17 cellular contexts compared by ENCODE assay signal in genomic region chr11:78786086-78786485, GRCh38.
"Had no signal": no experiment of that assay in that cellular context is flagged by ENCODE, and none has a peak within 500 bp of the region (broad histone marks: within the 10 kb centered on the region; RNA-seq: fewer than 3 reads in every experiment).

No MANE protein-coding gene starts in this region.

- H3K27me3 Mint-ChIP-seq: brain had no signal

- H3K4me1 Mint-ChIP-seq: activated CD4-positive, alpha-beta T cell treated with anti-CD3 and anti-CD28 coated beads, Interleukin-2, amount 10 ng/mL, durations not matched to agents 24 days and 14 days; activated naive CD8-positive, alpha-beta T cell treated with anti-CD3 and anti-CD28 coated beads for 36 hours; central memory CD8-positive, alpha-beta T cell; stimulated activated memory B cell treated with anti-CD40 and anti-IgM and Interleukin-4, amounts not matched to agents 10 μg/mL and 1 μg/mL and 100 μg/mL, for 72 hours had no signal

- H3K27ac ChIP-seq: parathyroid adenoma had no signal

- H3K27ac Mint-ChIP-seq: activated CD4-positive, alpha-beta T cell treated with anti-CD3 and anti-CD28 coated beads, Interleukin-2, amount 10 ng/mL, durations not matched to agents 24 days and 14 days; activated naive CD8-positive, alpha-beta T cell treated with anti-CD3 and anti-CD28 coated beads for 36 hours; activated T-cell treated with anti-CD3 and anti-CD28 coated beads, Interleukin-2, amount 50 U/mL, for 72 hours; dendritic cell treated with granulocyte-macrophage colony-stimulating factor and Interleukin-4, amounts not matched to agents 40 ng/mL and 50 ng/mL, for 4 days; stimulated activated memory B cell treated with anti-CD40 and anti-IgM and Interleukin-4, amounts not matched to agents 10 μg/mL and 1 μg/mL and 100 μg/mL, for 72 hours; T-helper 2 cell treated with Interferon-gamma antibody and Interleukin-4, amounts not matched to agents 5 μg/mL and 100 μg/mL, for 36 hours had no signal

- H3K4me3 Mint-ChIP-seq: activated CD4-positive, alpha-beta T cell treated with anti-CD3 and anti-CD28 coated beads, Interleukin-2, amount 10 ng/mL, durations not matched to agents 24 days and 14 days; activated naive CD8-positive, alpha-beta T cell treated with anti-CD3 and anti-CD28 coated beads for 36 hours; activated T-cell treated with anti-CD3 and anti-CD28 coated beads, Interleukin-2, amount 50 U/mL, for 72 hours; brain; central memory CD8-positive, alpha-beta T cell; dendritic cell treated with granulocyte-macrophage colony-stimulating factor and Interleukin-4, amounts not matched to agents 40 ng/mL and 50 ng/mL, for 4 days; stimulated activated memory B cell treated with anti-CD40 and anti-IgM and Interleukin-4, amounts not matched to agents 10 μg/mL and 1 μg/mL and 100 μg/mL, for 72 hours; T-helper 2 cell treated with Interferon-gamma antibody and Interleukin-4, amounts not matched to agents 5 μg/mL and 100 μg/mL, for 36 hours had no signal

- H3K36me3 Mint-ChIP-seq: activated naive CD8-positive, alpha-beta T cell treated with anti-CD3 and anti-CD28 coated beads for 36 hours; stimulated activated memory B cell treated with anti-CD40 and anti-IgM and Interleukin-4, amounts not matched to agents 10 μg/mL and 1 μg/mL and 100 μg/mL, for 72 hours had no signal

- H3K9me3 Mint-ChIP-seq: activated CD4-positive, alpha-beta T cell treated with anti-CD3 and anti-CD28 coated beads, Interleukin-2, amount 10 ng/mL, durations not matched to agents 24 days and 14 days; activated naive CD8-positive, alpha-beta T cell treated with anti-CD3 and anti-CD28 coated beads for 36 hours; activated T-cell treated with anti-CD3 and anti-CD28 coated beads, Interleukin-2, amount 50 U/mL, for 72 hours; central memory CD8-positive, alpha-beta T cell; dendritic cell treated with granulocyte-macrophage colony-stimulating factor and Interleukin-4, amounts not matched to agents 40 ng/mL and 50 ng/mL, for 4 days; stimulated activated memory B cell treated with anti-CD40 and anti-IgM and Interleukin-4, amounts not matched to agents 10 μg/mL and 1 μg/mL and 100 μg/mL, for 72 hours; T-helper 2 cell treated with Interferon-gamma antibody and Interleukin-4, amounts not matched to agents 5 μg/mL and 100 μg/mL, for 36 hours had no signal

- DNase-seq: activated CD4-positive, alpha-beta T cell treated with anti-CD3 and anti-CD28 coated beads, Interleukin-2, amount 10 ng/mL, durations not matched to agents 24 days and 14 days; activated CD4-positive, CD25-positive, alpha-beta regulatory T cell; activated CD8-positive, alpha-beta memory T cell treated with anti-CD3 and anti-CD28 coated beads, Interleukin-2, amount 50 U/mL, for 48 hours; activated gamma-delta T cell; activated naive CD8-positive, alpha-beta T cell treated with anti-CD3 and anti-CD28 coated beads for 36 hours; activated T-cell treated with anti-CD3 and anti-CD28 coated beads, Interleukin-2, amount 50 U/mL, for 72 hours; effector memory CD4-positive, alpha-beta T cell; erythroblast; kidney glomerular epithelial cell; retina; stimulated activated CD4-positive, alpha-beta T cell treated with anti-CD3 and anti-CD28 coated beads, Interleukin-2, amount 100 ng/mL, for 48 hours had no signal

- ATAC-seq: activated T-cell treated with anti-CD3 and anti-CD28 coated beads, Interleukin-2, amount 50 U/mL, for 72 hours; stimulated activated memory B cell treated with anti-CD40 and anti-IgM and Interleukin-4, amounts not matched to agents 10 μg/mL and 1 μg/mL and 100 μg/mL, for 72 hours had no signal
